ENCODE assay signal across 8 cellular contexts in genomic region chr3:129211772-129212171, GRCh38. TPM values are rescaled to one million over a fixed set of nuclear protein-coding genes. Genes with fewer than 3 reads are reported as not detected.
A peak's percentile ranks its signal among the peaks of the same experiment; 100 is the strongest.
DNase-seq lines count a peak whose midpoint lies in the region; ATAC-seq, FAIRE-seq and TF ChIP-seq lines count a peak whose summit lies in the region.

No MANE protein-coding gene starts in this region.

- DNase-seq in H54 (ENCODE audit: insufficient read length, low spot score) (peak; percentile 96), PC-3 (peak; percentile 96), fibroblast of the conjunctiva (ENCODE audit: low read depth) (peak; percentile 53), sigmoid colon (peak; percentile 87)
- DNase-seq in activated CD8-positive, alpha-beta T cell treated with anti-CD3 and anti-CD28 coated beads, Interleukin-2, amount 10 ng/mL, durations not matched to agents 7 days and 5 days: no peak

- peaks cover 8% of the 10 kb centered on the region for H3K27me3 Mint-ChIP-seq in activated CD8-positive, alpha-beta T cell treated with anti-CD3 and anti-CD28 coated beads, Interleukin-2, amount 10 ng/mL, durations not matched to agents 7 days and 5 days (ENCODE audit: low read depth)

- no peaks in the 10 kb centered on the region for H3K79me2 ChIP-seq in PC-3 (ENCODE audit: low read length)

- H4K20me1 ChIP-seq in PC-3 (ENCODE audit: low read length): no peaks in the 10 kb centered on the region

- H3F3A ChIP-seq in PC-3 (ENCODE audit: low read length, unreplicated experiment): no peaks in the 10 kb centered on the region

- H3K27ac Mint-ChIP-seq in activated CD8-positive, alpha-beta T cell treated with anti-CD3 and anti-CD28 coated beads, Interleukin-2, amount 10 ng/mL, durations not matched to agents 7 days and 5 days: no peak overlapping the region

- peak; percentile 8; the same call in 1 of the 2 replicates for TF ChIP-seq POLR2A in H54 (IDR thresholded peaks at IDR 0.05; ENCODE audit: low read depth, low read length)
- TF ChIP-seq POLR2A in sigmoid colon (IDR thresholded peaks at IDR 0.05): no peak

- 7 to 41% methylated on average over 6 of the region's 6 CpGs for WGBS in sigmoid colon, 2 donors

- no peaks in the 10 kb centered on the region for H3K36me3 Mint-ChIP-seq in activated CD8-positive, alpha-beta T cell treated with anti-CD3 and anti-CD28 coated beads, Interleukin-2, amount 10 ng/mL, durations not matched to agents 7 days and 5 days (ENCODE audit: low read depth)

- H3K4me3 ChIP-seq in PC-3 (ENCODE audit: low read length) (no peak overlapping the region), sigmoid colon (no peak overlapping the region)

- peak; percentile 98 for FAIRE-seq in H54 (lab: Jason Lieb, UNC)

- 0 out of 2 replicates have a peak overlapping the region, but pooled peaks have one; percentile 24 for H2AFZ ChIP-seq in PC-3 (ENCODE audit: low read length)

- H3K36me3 ChIP-seq in PC-3 (ENCODE audit: low read depth, low read length) (no peaks in the 10 kb centered on the region), sigmoid colon (no peaks in the 10 kb centered on the region)

- H3K4me2 ChIP-seq in PC-3 (ENCODE audit: low read length): peak overlapping the region; percentile 43

- H3K9me2 ChIP-seq in PC-3 (replicated peaks; ENCODE audit: low read length): no peaks in the 10 kb centered on the region

- H3K4me1 Mint-ChIP-seq in activated CD8-positive, alpha-beta T cell treated with anti-CD3 and anti-CD28 coated beads, Interleukin-2, amount 10 ng/mL, durations not matched to agents 7 days and 5 days (ENCODE audit: low read depth): no peaks in the 10 kb centered on the region

- H3K27ac ChIP-seq in PC-3 (ENCODE audit: low read length) (peak overlapping the region; percentile 85), sigmoid colon (peak overlapping the region in 3 of 4 donors; percentile 51 to 67 (median 65))

- H3K9me3 ChIP-seq in PC-3 (ENCODE audit: low read length): no peaks in the 10 kb centered on the region
- H3K9me3 ChIP-seq in sigmoid colon: no peaks in the 10 kb centered on the region

- H3K9ac ChIP-seq in PC-3 (ENCODE audit: low read length): peak overlapping the region; percentile 58

- CTCF ChIA-PET in PC-3 (lab: Charles Lee): interaction anchor here (0.9 kb wide), 1 partner anchor 19 kb away, joined by 6 read pairs; no protein-coding TSS in a partner anchor
- CTCF ChIA-PET in activated CD8-positive, alpha-beta T cell treated with anti-CD3 and anti-CD28 coated beads, Interleukin-2, amount 10 ng/mL, durations not matched to agents 7 days and 5 days (lab: Charles Lee): interaction anchor here (1.6 kb wide), 1 partner anchor 28 kb away, joined by 4 read pairs; no protein-coding TSS in a partner anchor

- H3K27me3 ChIP-seq in PC-3 (ENCODE audit: low read length) (no peaks in the 10 kb centered on the region), sigmoid colon (no peaks in the 10 kb centered on the region)

- TF ChIP-seq CTCF in PC-3 (conservative IDR thresholded peaks at IDR 0.05; ENCODE audit: low read depth, low read length) (no peak), sigmoid colon (IDR thresholded peaks at IDR 0.05) (no peak)

- TF ChIP-seq EP300 in sigmoid colon (IDR thresholded peaks at IDR 0.05): no peak

- ATAC-seq in PC-3 (peak; percentile 100), GM21381 (IDR thresholded peaks at IDR 0.05; ENCODE audit: unreplicated experiment) (no peak), HG02588 (IDR thresholded peaks at IDR 0.05; ENCODE audit: unreplicated experiment) (no peak), GM19035 (IDR thresholded peaks at IDR 0.05; ENCODE audit: unreplicated experiment) (no peak)
- ATAC-seq in activated CD8-positive, alpha-beta T cell treated with anti-CD3 and anti-CD28 coated beads, Interleukin-2, amount 10 ng/mL, durations not matched to agents 7 days and 5 days: no peak

- H3K4me3 Mint-ChIP-seq in activated CD8-positive, alpha-beta T cell treated with anti-CD3 and anti-CD28 coated beads, Interleukin-2, amount 10 ng/mL, durations not matched to agents 7 days and 5 days: no peak overlapping the region

- no TSS peak for BruUV-seq in PC-3 (replicated peaks; lab: Mats Ljungman, UMichigan)

- peaks cover 16% of the 10 kb centered on the region for H3K4me1 ChIP-seq in PC-3 (ENCODE audit: insufficient read depth, low read length)
- H3K4me1 ChIP-seq in sigmoid colon: peaks cover 0 to 33% (median 21%) of the 10 kb centered on the region in 4 donors

- POLR2A ChIA-PET in PC-3 (lab: Charles Lee; ENCODE audit: unreplicated experiment): no interaction called here
- POLR2A ChIA-PET in activated CD8-positive, alpha-beta T cell treated with anti-CD3 and anti-CD28 coated beads, Interleukin-2, amount 10 ng/mL, durations not matched to agents 7 days and 5 days (lab: Charles Lee): interaction anchor here (0.6 kb wide), 1 partner anchor 19 kb away, joined by 3 read pairs; no protein-coding TSS in a partner anchor

- intact Hi-C loops in PC-3 (cut with micrococcal nuclease) (loop anchor here (1.0 kb wide), 2 partner anchors 27 to 34 kb away; no protein-coding TSS in a partner anchor), sigmoid colon (cut with DNase I) (no loop called here)

- no peaks in the 10 kb centered on the region for H3K9me3 Mint-ChIP-seq in activated CD8-positive, alpha-beta T cell treated with anti-CD3 and anti-CD28 coated beads, Interleukin-2, amount 10 ng/mL, durations not matched to agents 7 days and 5 days (ENCODE audit: insufficient read depth)

RNA-seq across cellular contexts. Expression of gene CNBP, which starts 28.1 kb away (rescaled TPM):
- total RNA-seq in PC-3 (2014; rRNA removed) (220 and 267 TPM in 2 replicates), sigmoid colon (100 to 1,000 TPM; 398 to 687 (median 623) TPM)
- 100 to 1,000 TPM; 251 to 392 (median 343) TPM for polyA plus RNA-seq in sigmoid colon
- total RNA-seq in activated CD8-positive, alpha-beta T cell treated with anti-CD3 and anti-CD28 coated beads, Interleukin-2, amount 10 ng/mL, durations not matched to agents 7 days and 5 days: 100 to 1,000 TPM; 263 to 273 TPM

RNA-seq across cellular contexts. Expression of gene COPG1, which starts 37.6 kb away (rescaled TPM):
- total RNA-seq in PC-3 (2014; rRNA removed) (124 and 152 TPM in 2 replicates), sigmoid colon (10 to 100 TPM; 50.9 to 78.1 (median 57.9) TPM)
- 100 to 1,000 TPM; 104 to 151 (median 148) TPM for polyA plus RNA-seq in sigmoid colon
- total RNA-seq in activated CD8-positive, alpha-beta T cell treated with anti-CD3 and anti-CD28 coated beads, Interleukin-2, amount 10 ng/mL, durations not matched to agents 7 days and 5 days: 100 to 1,000 TPM; 135 to 140 TPM

RNA-seq across cellular contexts. Expression of gene ISY1, which starts 50.9 kb away (rescaled TPM):
- total RNA-seq in PC-3 (2014; rRNA removed): 17.1 and 18.1 TPM in 2 replicates
- total RNA-seq in sigmoid colon: 10 to 100 TPM; 18.0 to 26.0 (median 22.5) TPM
- polyA plus RNA-seq in sigmoid colon: 10 to 100 TPM; 25.2 to 31.2 (median 28.2) TPM
- 10 to 100 TPM; 57.9 to 65.7 TPM for total RNA-seq in activated CD8-positive, alpha-beta T cell treated with anti-CD3 and anti-CD28 coated beads, Interleukin-2, amount 10 ng/mL, durations not matched to agents 7 days and 5 days
